9 cellular contexts compared by ENCODE assay signal in the genomic region with DNA sequence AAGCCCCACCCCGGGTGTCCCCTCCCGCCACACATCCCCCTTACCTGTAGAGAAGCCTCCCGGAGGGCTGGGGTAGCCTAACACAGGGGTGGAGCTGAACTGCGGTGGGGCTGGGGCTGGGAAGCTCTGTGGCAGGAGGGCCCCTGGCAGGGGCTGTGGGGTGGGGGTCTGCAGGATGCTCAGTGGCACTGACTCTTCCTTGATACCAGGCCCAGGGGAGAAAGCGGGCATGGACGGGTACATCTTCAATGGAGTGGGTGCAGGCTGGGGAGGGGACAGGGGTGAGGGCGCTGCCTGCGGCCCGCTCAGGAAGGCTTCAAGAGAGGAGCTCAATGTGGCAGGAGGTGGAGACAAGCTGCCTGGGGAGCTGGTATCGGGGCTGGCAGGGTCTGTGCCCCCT. TPM values are rescaled to one million over a fixed set of nuclear protein-coding genes. Genes with fewer than 3 reads are reported as not detected.
DNase-seq lines count a peak whose midpoint lies in the region; ATAC-seq, FAIRE-seq and TF ChIP-seq lines count a peak whose summit lies in the region.
"Had no signal": no experiment of that assay in that cellular context is flagged by ENCODE, and none has a peak within 500 bp of the region (broad histone marks: within the 10 kb centered on the region; RNA-seq: fewer than 3 reads in every experiment).

No MANE protein-coding gene starts in this region.

- H3K4me2 ChIP-seq in mesendoderm (ENCODE audit: low read length), result no peak overlapping the region

- no peaks in the 10 kb centered on the region for H3K27me3 Mint-ChIP-seq in stimulated activated naive CD8-positive, alpha-beta T cell treated with anti-CD3 and anti-CD28 coated beads, Interleukin-15, Interleukin-2, amounts not matched to agents 100 ng/mL and 50 ng/mL, for 24 hours
- H3K27me3 Mint-ChIP-seq in activated T-helper 1 cell treated with anti-CD3 and anti-CD28 coated beads, Interleukin-12 subunit alpha, Interleukin-12 subunit beta, Interleukin-2, Interleukin-4 antibody, amounts not matched to agents 30 ng/mL and 10 ng/mL and 1 ng/mL, durations not matched to agents 14 hours and 24 hours and 36 hours (ENCODE audit: insufficient read depth), result no peaks in the 10 kb centered on the region
- H3K27me3 Mint-ChIP-seq in glutamatergic neuron (ENCODE audit: unreplicated experiment), result peaks cover 21% of the 10 kb centered on the region

- peaks cover 18 to 36% of the 10 kb centered on the region in 2 donors for H3K4me1 ChIP-seq in kidney (ENCODE audit: control insufficient read depth in 1 of 2, insufficient read depth in 1 of 2, low read depth in 1 of 2, low read length in 2 of 2)
- H3K4me1 ChIP-seq in mesendoderm (ENCODE audit: control insufficient read depth, low read depth, low read length), result peaks cover 19% of the 10 kb centered on the region

- peak overlapping the region; percentile 40 for H3K27ac Mint-ChIP-seq in stimulated activated naive CD8-positive, alpha-beta T cell treated with anti-CD3 and anti-CD28 coated beads, Interleukin-15, Interleukin-2, amounts not matched to agents 100 ng/mL and 50 ng/mL, for 24 hours
- H3K27ac Mint-ChIP-seq in activated T-helper 1 cell treated with anti-CD3 and anti-CD28 coated beads, Interleukin-12 subunit alpha, Interleukin-12 subunit beta, Interleukin-2, Interleukin-4 antibody, amounts not matched to agents 30 ng/mL and 10 ng/mL and 1 ng/mL, durations not matched to agents 14 hours and 24 hours and 36 hours, result peak overlapping the region; percentile 70
- H3K27ac Mint-ChIP-seq in glutamatergic neuron (ENCODE audit: unreplicated experiment), result peak overlapping the region; percentile 48

- H3K23ac ChIP-seq in mesendoderm (ENCODE audit: low read length), result no peak overlapping the region

- ATAC-seq in stimulated activated naive CD8-positive, alpha-beta T cell treated with anti-CD3 and anti-CD28 coated beads, Interleukin-15, Interleukin-2, amounts not matched to agents 100 U/mL and 50 U/mL, for 24 hours, result no peak

- no peaks in the 10 kb centered on the region for H3K9me3 Mint-ChIP-seq in stimulated activated naive CD8-positive, alpha-beta T cell treated with anti-CD3 and anti-CD28 coated beads, Interleukin-15, Interleukin-2, amounts not matched to agents 100 ng/mL and 50 ng/mL, for 24 hours
- H3K9me3 Mint-ChIP-seq in activated T-helper 1 cell treated with anti-CD3 and anti-CD28 coated beads, Interleukin-12 subunit alpha, Interleukin-12 subunit beta, Interleukin-2, Interleukin-4 antibody, amounts not matched to agents 30 ng/mL and 10 ng/mL and 1 ng/mL, durations not matched to agents 14 hours and 24 hours and 36 hours, result no peaks in the 10 kb centered on the region
- H3K9me3 Mint-ChIP-seq in glutamatergic neuron (ENCODE audit: unreplicated experiment), result peaks cover 27% of the 10 kb centered on the region

- H3K27me3 ChIP-seq in mesendoderm (ENCODE audit: insufficient read depth, low read length, poor library complexity), result no peaks in the 10 kb centered on the region

- TF ChIP-seq CTCF in glutamatergic neuron (IDR thresholded peaks at IDR 0.05; ENCODE audit: partially characterized antibody, unreplicated experiment), result no peak
- TF ChIP-seq CTCF in kidney (IDR thresholded peaks at IDR 0.05; ENCODE audit: borderline replicate concordance, extremely low read depth, insufficient read depth), result no peak

- H4K8ac ChIP-seq in mesendoderm (ENCODE audit: low read depth, low read length), result no peak overlapping the region

- H3K4ac ChIP-seq in mesendoderm (ENCODE audit: low read depth, low read length), result no peak overlapping the region

- peaks cover 24% of the 10 kb centered on the region for H3K79me2 ChIP-seq in mesendoderm (ENCODE audit: control insufficient read depth, insufficient read depth, low read length)

- intact Hi-C loops in activated T-helper 1 cell treated with anti-CD3 and anti-CD28 coated beads, Interleukin-12 subunit alpha, Interleukin-12 subunit beta, Interleukin-2, Interleukin-4 antibody, amounts not matched to agents 30 ng/mL and 10 ng/mL and 1 ng/mL, durations not matched to agents 14 hours and 24 hours and 36 hours (cut with micrococcal nuclease), result loop anchor here (5.0 kb wide), 2 partner anchors 38 to 362 kb away; a partner anchor contains a TSS
- intact Hi-C loops in kidney (cut with DNase I), result no loop called here

- H3K56ac ChIP-seq in mesendoderm (ENCODE audit: low read length), result no peak overlapping the region

- peaks cover 8 to 25% of the 10 kb centered on the region in 2 donors for H3K36me3 ChIP-seq in kidney (ENCODE audit: control insufficient read depth in 1 of 2, insufficient read depth in 2 of 2, low read length in 2 of 2)
- peaks cover 12% of the 10 kb centered on the region for H3K36me3 ChIP-seq in mesendoderm (ENCODE audit: control insufficient read depth, insufficient read depth, low read length)

- H3K79me1 ChIP-seq in mesendoderm (ENCODE audit: low read length), result peaks cover 27% of the 10 kb centered on the region

- peaks cover 63% of the 10 kb centered on the region for H3K4me1 Mint-ChIP-seq in stimulated activated naive CD8-positive, alpha-beta T cell treated with anti-CD3 and anti-CD28 coated beads, Interleukin-15, Interleukin-2, amounts not matched to agents 100 ng/mL and 50 ng/mL, for 24 hours (ENCODE audit: low read depth)
- H3K4me1 Mint-ChIP-seq in activated T-helper 1 cell treated with anti-CD3 and anti-CD28 coated beads, Interleukin-12 subunit alpha, Interleukin-12 subunit beta, Interleukin-2, Interleukin-4 antibody, amounts not matched to agents 30 ng/mL and 10 ng/mL and 1 ng/mL, durations not matched to agents 14 hours and 24 hours and 36 hours (ENCODE audit: low read depth), result peaks cover 64% of the 10 kb centered on the region
- H3K4me1 Mint-ChIP-seq in glutamatergic neuron (ENCODE audit: low read depth, unreplicated experiment), result peaks cover 47% of the 10 kb centered on the region

- H3K9ac ChIP-seq in kidney (ENCODE audit: low read length in 2 of 2) (no peak overlapping the region), mesendoderm (ENCODE audit: low read length) (no peak overlapping the region)

- no peak for FAIRE-seq in kidney (lab: Jason Lieb, UNC)

- no peak overlapping the region for H3K27ac ChIP-seq in kidney (ENCODE audit: low read depth in 2 of 2, low read length in 2 of 2)
- no peak overlapping the region for H3K27ac ChIP-seq in mesendoderm (ENCODE audit: low read depth, low read length)

- H4K5ac ChIP-seq in mesendoderm (ENCODE audit: low read length), result no peak overlapping the region

- H2BK15ac ChIP-seq in mesendoderm (replicated peaks; ENCODE audit: low read depth), result no peak overlapping the region

- H2BK5ac ChIP-seq in mesendoderm (ENCODE audit: low read length), result no peak overlapping the region

- H3K4me3 Mint-ChIP-seq in stimulated activated naive CD8-positive, alpha-beta T cell treated with anti-CD3 and anti-CD28 coated beads, Interleukin-15, Interleukin-2, amounts not matched to agents 100 ng/mL and 50 ng/mL, for 24 hours, result peak overlapping the region; percentile 7
- H3K4me3 Mint-ChIP-seq in activated T-helper 1 cell treated with anti-CD3 and anti-CD28 coated beads, Interleukin-12 subunit alpha, Interleukin-12 subunit beta, Interleukin-2, Interleukin-4 antibody, amounts not matched to agents 30 ng/mL and 10 ng/mL and 1 ng/mL, durations not matched to agents 14 hours and 24 hours and 36 hours, result peak overlapping the region; percentile 80
- peak overlapping the region; percentile 65 for H3K4me3 Mint-ChIP-seq in glutamatergic neuron (ENCODE audit: unreplicated experiment)

- H3K9me3 ChIP-seq in kidney (ENCODE audit: control insufficient read depth in 1 of 2, low read length in 2 of 2), result no peaks in the 10 kb centered on the region

- no peak overlapping the region for H3K4me3 ChIP-seq in kidney (ENCODE audit: low read length in 2 of 2)
- H3K4me3 ChIP-seq in mesendoderm (ENCODE audit: low read length), result no peak overlapping the region

- H2BK120ac ChIP-seq in mesendoderm (ENCODE audit: low read depth, low read length), result no peak overlapping the region

- H2AK5ac ChIP-seq in mesendoderm (ENCODE audit: low read length), result no peak overlapping the region

- H3K36me3 Mint-ChIP-seq in stimulated activated naive CD8-positive, alpha-beta T cell treated with anti-CD3 and anti-CD28 coated beads, Interleukin-15, Interleukin-2, amounts not matched to agents 100 ng/mL and 50 ng/mL, for 24 hours (ENCODE audit: low read depth), result peaks cover 31% of the 10 kb centered on the region
- peaks cover 33% of the 10 kb centered on the region for H3K36me3 Mint-ChIP-seq in activated T-helper 1 cell treated with anti-CD3 and anti-CD28 coated beads, Interleukin-12 subunit alpha, Interleukin-12 subunit beta, Interleukin-2, Interleukin-4 antibody, amounts not matched to agents 30 ng/mL and 10 ng/mL and 1 ng/mL, durations not matched to agents 14 hours and 24 hours and 36 hours (ENCODE audit: low read depth)
- no peaks in the 10 kb centered on the region for H3K36me3 Mint-ChIP-seq in glutamatergic neuron (ENCODE audit: unreplicated experiment)

- no CpG with 5 or more reads among the region's 10 CpGs for WGBS in mesendoderm (ENCODE audit: extremely low coverage, insufficient coverage, low lambda C conversion rate)

- DNase-seq in stimulated activated naive CD8-positive, alpha-beta T cell treated with anti-CD3 and anti-CD28 coated beads, Interleukin-15, Interleukin-2, amounts not matched to agents 100 U/mL and 50 U/mL, for 24 hours, result no peak
- DNase-seq in activated T-helper 1 cell treated with anti-CD3 and anti-CD28 coated beads, Interleukin-12 subunit alpha, Interleukin-12 subunit beta, Interleukin-2, Interleukin-4 antibody, amounts not matched to agents 30 ng/mL and 10 ng/mL and 1 ng/mL, durations not matched to agents 14 hours and 24 hours and 36 hours (ENCODE audit: low spot score), result no peak
- DNase-seq in glutamatergic neuron, result no peak
- DNase-seq in kidney, result no peak
- DNase-seq in mesendoderm, result no peak
- no peak for DNase-seq in NAMALWA (ENCODE audit: low spot score)
- DNase-seq in amygdala (lab: John Stamatoyannopoulos, UW), result no peak
- DNase-seq: NCI-H1417 had no signal

- H3K18ac ChIP-seq in mesendoderm (ENCODE audit: low read length), result no peak overlapping the region

RNA-seq across cellular contexts. Expression of a gene that starts 16.7 kb away (rescaled TPM):
- total RNA-seq in activated T-helper 1 cell treated with anti-CD3 and anti-CD28 coated beads, Interleukin-12 subunit alpha, Interleukin-12 subunit beta, Interleukin-2, Interleukin-4 antibody, amounts not matched to agents 30 ng/mL and 10 ng/mL and 1 ng/mL, durations not matched to agents 14 hours and 24 hours and 36 hours, result 167 and 172 TPM in 2 replicates
- total RNA-seq in glutamatergic neuron (ENCODE audit: unreplicated experiment) (365 TPM), kidney (48.3 TPM)
- polyA plus RNA-seq in kidney (ENCODE audit: insufficient read depth, low read depth, low replicate concordance), result 37.6 TPM
- 59.1 TPM for polyA plus RNA-seq in mesendoderm (2013, experiment 1 of 2)
- 55.4 TPM for polyA plus RNA-seq in mesendoderm (2013, experiment 2 of 2)

Comparison
In these comparisons a context has a peak if more than half of its experiments do, and no peak if none do; other contexts are left out.
1. H3K4me3 Mint-ChIP-seq: peak in every context shown above with its lines; median percentile 80 in activated T-helper 1 cell treated with anti-CD3 and anti-CD28 coated beads, Interleukin-12 subunit alpha, Interleukin-12 subunit beta, Interleukin-2, Interleukin-4 antibody, amounts not matched to agents 30 ng/mL and 10 ng/mL and 1 ng/mL, durations not matched to agents 14 hours and 24 hours and 36 hours; 65 in glutamatergic neuron; 7 in stimulated activated naive CD8-positive, alpha-beta T cell treated with anti-CD3 and anti-CD28 coated beads, Interleukin-15, Interleukin-2, amounts not matched to agents 100 ng/mL and 50 ng/mL, for 24 hours.